ENCODE assay signal across 8 cellular contexts in genomic region chr20:50191566-50192363, GRCh38. TPM values are rescaled to one million over a fixed set of nuclear protein-coding genes. Genes with fewer than 3 reads are reported as not detected.
DNase-seq lines count a peak whose midpoint lies in the region; ATAC-seq lines count a peak whose summit lies in the region.

No MANE protein-coding gene starts in this region.

- ATAC-seq in GM21723 (IDR thresholded peaks at IDR 0.05; ENCODE audit: unreplicated experiment) = peak; percentile 38

- DNase-seq in Daoy (ENCODE audit: low read depth) (peak; percentile 61), NCI-H1092 (lab: John Stamatoyannopoulos, UW) (peak; percentile 28), dermis blood vessel endothelial cell (peak; percentile 76), lung microvascular endothelial cell (ENCODE audit: low read depth in 2 of 2) (peak; percentile 64 to 70), T1000 (lab: John Stamatoyannopoulos, UW) (no peak)
- DNase-seq in activated CD4-positive, CD25-positive, alpha-beta regulatory T cell treated with anti-CD3 and anti-CD28 coated beads, Interleukin-2, amount 50 U/mL, for 72 hours = peak; percentile 73
- peak; percentile 42 for DNase-seq in stimulated activated CD8-positive, alpha-beta memory T cell treated with anti-CD3 and anti-CD28 coated beads, Interleukin-4, amount 100 ng/mL, for 24 hours (ENCODE audit: low read depth)

RNA-seq across cellular contexts. Expression of gene CEBPB, which starts 1.1 kb away (rescaled TPM):
- 29.5 and 38.0 TPM in 2 replicates for total RNA-seq in Daoy (2014; rRNA removed; shearing (Covaris generic))
- total RNA-seq in dermis blood vessel endothelial cell = 18.4 and 29.1 TPM in 2 replicates
- 8.5 and 35.9 TPM in 2 replicates for total RNA-seq in lung microvascular endothelial cell

RNA-seq across cellular contexts. Expression of gene PEDS1, which starts 38.2 kb away (rescaled TPM):
- 21.7 and 23.6 TPM in 2 replicates for total RNA-seq in Daoy (2014; rRNA removed; shearing (Covaris generic))
- 17.2 and 20.8 TPM in 2 replicates for total RNA-seq in dermis blood vessel endothelial cell
- total RNA-seq in lung microvascular endothelial cell = 10.2 and 11.9 TPM in 2 replicates
